Comparison of ENCODE assay signal across 9 cellular contexts in the genomic region with DNA sequence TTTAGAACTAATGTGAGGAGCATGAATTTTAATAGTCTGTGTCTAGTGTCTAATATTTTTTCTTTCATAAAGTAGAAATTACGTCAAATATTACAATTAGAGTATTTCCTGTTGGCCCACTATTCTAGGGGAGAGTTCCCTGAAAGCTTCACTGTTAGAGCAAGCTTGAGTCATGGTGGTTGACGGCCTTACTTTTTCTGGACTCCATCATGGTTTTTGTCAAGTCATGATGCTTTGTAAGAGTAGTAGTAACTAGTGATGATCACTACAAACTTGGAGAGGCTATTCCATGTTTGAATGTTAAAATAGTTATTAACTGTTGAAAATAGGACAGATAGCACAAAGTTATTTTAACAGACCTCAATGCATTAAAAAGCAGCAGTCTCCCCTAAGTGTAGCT. TPM values are rescaled to one million over a fixed set of nuclear protein-coding genes. Genes with fewer than 3 reads are reported as not detected.
DNase-seq lines count a peak whose midpoint lies in the region; ATAC-seq and TF ChIP-seq lines count a peak whose summit lies in the region.
"Had no signal": no experiment of that assay in that cellular context is flagged by ENCODE, and none has a peak within 500 bp of the region (broad histone marks: within the 10 kb centered on the region; RNA-seq: fewer than 3 reads in every experiment).

No MANE protein-coding gene starts in this region.

- peak overlapping the region; percentile 92 for H3K4me2 ChIP-seq in KMS-11

- peak overlapping the region in 3 of 7 donors; percentile 33 to 96 (median 94) for H3K27ac Mint-ChIP-seq in CD4-positive, alpha-beta memory T cell
- H3K27ac Mint-ChIP-seq in naive B cell, result peak overlapping the region in 2 of 6 donors; percentile 12 to 92

- H3K27me3 Mint-ChIP-seq in CD4-positive, alpha-beta memory T cell, result no peaks in the 10 kb centered on the region
- H3K27me3 Mint-ChIP-seq in naive B cell, result no peaks in the 10 kb centered on the region

- peak overlapping the region; percentile 85 to 96 (median 90) for H3K4me3 Mint-ChIP-seq in CD4-positive, alpha-beta memory T cell
- peak overlapping the region in 7 of 8 donors; percentile 83 to 98 (median 92) for H3K4me3 Mint-ChIP-seq in naive B cell

- no peaks in the 10 kb centered on the region for H3K27me3 ChIP-seq in CD4-positive, alpha-beta memory T cell (ENCODE audit: insufficient read depth, low read length)
- no peaks in the 10 kb centered on the region for H3K27me3 ChIP-seq in KMS-11 (ENCODE audit: insufficient read depth, low read depth)
- no peaks in the 10 kb centered on the region for H3K27me3 ChIP-seq in breast epithelium

- POLR2A ChIA-PET in CD4-positive, alpha-beta memory T cell (lab: Charles Lee; ENCODE audit: partially characterized antibody), result interaction anchor here (1.0 to 2.3 kb wide), 2 partner anchors 17 to 41 kb away, joined by 3 to 8 read pairs; partner anchors contain the start of gene CDK5R1

- H3K9me3 Mint-ChIP-seq in CD4-positive, alpha-beta memory T cell, result no peaks in the 10 kb centered on the region
- no peaks in the 10 kb centered on the region for H3K9me3 Mint-ChIP-seq in naive B cell

- no peak for DNase-seq in CD4-positive, alpha-beta memory T cell
- DNase-seq in breast epithelium (ENCODE audit: low spot score in 2 of 2) (no peak), naive B cell (no peak), glomerular visceral epithelial cell (ENCODE audit: extremely low spot score) (no peak), COLO829 (ENCODE audit: low spot score) (no peak), NCI-H524 (lab: John Stamatoyannopoulos, UW) (no peak), ureter (ENCODE audit: low spot score) (no peak)
- DNase-seq: Kasumi-1 had no signal

- H2AFZ ChIP-seq in KMS-11 (ENCODE audit: low read depth), result no peak overlapping the region

- H3K27ac ChIP-seq in CD4-positive, alpha-beta memory T cell (ENCODE audit: low read depth, low read length), result peak overlapping the region; percentile 79
- peak overlapping the region; percentile 87 for H3K27ac ChIP-seq in KMS-11
- no peak overlapping the region for H3K27ac ChIP-seq in breast epithelium

- CTCF ChIA-PET in CD4-positive, alpha-beta memory T cell (lab: Charles Lee; ENCODE audit: partially characterized antibody), result interaction anchor here (13.5 kb wide), 1 partner anchor 16 kb away, joined by 121 read pairs; no protein-coding TSS in a partner anchor

- no peak for ATAC-seq in naive B cell (ENCODE audit: low read depth in 2 of 2)

- H3K4me1 Mint-ChIP-seq in CD4-positive, alpha-beta memory T cell, result peaks cover 21 to 51% (median 32%) of the 10 kb centered on the region in 4 donors
- peaks cover 26 to 37% (median 32%) of the 10 kb centered on the region in 3 donors for H3K4me1 Mint-ChIP-seq in naive B cell

- H3K4me1 ChIP-seq in CD4-positive, alpha-beta memory T cell (ENCODE audit: insufficient read depth, low read length), result peaks cover 27% of the 10 kb centered on the region
- peaks cover 61% of the 10 kb centered on the region for H3K4me1 ChIP-seq in KMS-11 (ENCODE audit: low read depth, poor library complexity, severe bottlenecking)
- H3K4me1 ChIP-seq in breast epithelium, result peaks cover 0 to 3% of the 10 kb centered on the region in 2 donors

- peaks cover 16% of the 10 kb centered on the region for H3K36me3 ChIP-seq in CD4-positive, alpha-beta memory T cell (ENCODE audit: insufficient read depth, low read length)
- H3K36me3 ChIP-seq in KMS-11 (ENCODE audit: insufficient read depth) (peaks cover 24% of the 10 kb centered on the region; the same call in 1 of the 2 replicates), breast epithelium (no peaks in the 10 kb centered on the region)

- peak overlapping the region; percentile 96; the same call in 1 of the 2 replicates for H3K9ac ChIP-seq in KMS-11

- no peak overlapping the region for H3K4me3 ChIP-seq in CD4-positive, alpha-beta memory T cell (ENCODE audit: low read length in 2 of 2)
- H3K4me3 ChIP-seq in KMS-11 (IDR thresholded peaks at IDR 0.05; ENCODE audit: insufficient read depth, low read depth, low read length) (no peak overlapping the region), breast epithelium (peak overlapping the region in 2 of 3 donors; percentile 98 to 99)

- no peaks in the 10 kb centered on the region for H3K9me3 ChIP-seq in CD4-positive, alpha-beta memory T cell (ENCODE audit: control insufficient read depth in 1 of 2, low read length in 2 of 2)
- H3K9me3 ChIP-seq in breast epithelium, result no peaks in the 10 kb centered on the region

- no peak for TF ChIP-seq POLR2A in breast epithelium (IDR thresholded peaks at IDR 0.05)

- intact Hi-C loops in CD4-positive, alpha-beta memory T cell (cut with micrococcal nuclease), result loop anchor here (2.0 kb wide), 2 partner anchors 41 to 95 kb away; partner anchors contain the start of genes CDK5R1 and ZNF207
- intact Hi-C loops in breast epithelium (cut with DNase I; ENCODE audit: low total_unique reads), result no loop called here

- H3K79me2 ChIP-seq in KMS-11 (ENCODE audit: insufficient read depth, low read depth), result peaks cover 65% of the 10 kb centered on the region

- H3K36me3 Mint-ChIP-seq in CD4-positive, alpha-beta memory T cell, result peaks cover 18 to 37% of the 10 kb centered on the region in 2 donors
- no peaks in the 10 kb centered on the region for H3K36me3 Mint-ChIP-seq in naive B cell

- no peak for TF ChIP-seq CTCF in KMS-11 (conservative IDR thresholded peaks at IDR 0.05; ENCODE audit: low read depth, low read length)
- TF ChIP-seq CTCF in breast epithelium (IDR thresholded peaks at IDR 0.05), result no peak

- peaks cover 15% of the 10 kb centered on the region for H4K20me1 ChIP-seq in KMS-11 (ENCODE audit: insufficient read depth)

RNA-seq across cellular contexts. Expression of gene PSMD11, which starts 1.7 kb away (rescaled TPM):
- total RNA-seq in CD4-positive, alpha-beta memory T cell, result 10 to 100 TPM; 58.0 to 68.2 TPM
- 100 to 1,000 TPM; 138 to 140 TPM for polyA plus RNA-seq in CD4-positive, alpha-beta memory T cell
- total RNA-seq in breast epithelium (10 to 100 TPM; 49.2 to 61.9 (median 56.6) TPM), ureter (80.9 TPM)
- polyA plus RNA-seq in naive B cell (ENCODE audit: low read depth in 6 of 6), result 100 to 1,000 TPM; 107 to 128 (median 111) TPM

RNA-seq across cellular contexts. Expression of gene CDK5R1, which starts 40.8 kb away (rescaled TPM):
- total RNA-seq in CD4-positive, alpha-beta memory T cell, result 10 to 100 TPM; 20.6 to 21.2 TPM
- polyA plus RNA-seq in CD4-positive, alpha-beta memory T cell, result 10 to 100 TPM in 1 of 2 donors, 1 to 10 TPM in 1; 1.2 to 10.5 TPM
- total RNA-seq in breast epithelium (under 1 TPM; 0.66 to 0.88 (median 0.80) TPM), ureter (0.83 TPM)
- polyA plus RNA-seq in naive B cell (ENCODE audit: low read depth in 6 of 6), result 10 to 100 TPM in 1 of 6 donors, 1 to 10 TPM in 5; 2.7 to 11.5 (median 4.2) TPM

Comparison
In these comparisons a context has a peak if more than half of its experiments do, and no peak if none do; other contexts are left out.
1. H3K27ac ChIP-seq: peak in CD4-positive, alpha-beta memory T cell (single experiment) and KMS-11 (single experiment); none in breast epithelium (0 of 2).
2. H3K4me3 ChIP-seq: peak in breast epithelium (2 of 3); none in CD4-positive, alpha-beta memory T cell (0 of 2) and KMS-11 (single experiment).
3. RNA of gene CDK5R1, which starts 40.8 kb away (total RNA-seq): 20.6 to 21.2 TPM in CD4-positive, alpha-beta memory T cell; 0.83 TPM in ureter (single experiment) and 0.66 to 0.88 TPM in breast epithelium; every median in the first group is over 10 times any median in the second.